ENCODE assay signal across 10 cellular contexts in the genomic region with DNA sequence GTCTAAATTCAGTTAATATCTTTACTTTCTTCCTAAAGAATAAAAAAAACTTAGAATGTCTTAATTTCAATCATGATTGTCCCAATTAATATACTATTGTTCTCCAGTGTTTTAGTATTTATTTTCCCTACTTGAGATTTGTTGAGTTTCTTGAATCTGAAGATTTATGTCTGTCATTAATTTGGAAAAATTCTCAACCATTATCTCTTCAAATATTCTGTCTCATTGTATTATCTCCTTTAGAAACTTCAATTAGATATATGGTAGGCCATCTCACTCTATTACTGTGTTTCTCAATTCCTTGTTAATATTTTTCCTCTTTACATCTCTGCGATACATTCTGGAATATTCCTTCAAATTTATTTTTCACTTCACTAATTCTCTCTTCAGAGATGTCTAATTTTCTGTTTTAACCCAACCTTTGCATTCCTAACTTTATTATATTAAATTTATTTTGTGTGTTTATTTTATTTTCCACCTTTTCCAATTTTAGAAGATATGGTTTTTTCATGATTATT.
"Had no signal": no experiment of that assay in that cellular context is flagged by ENCODE, and none has a peak within 500 bp of the region (broad histone marks: within the 10 kb centered on the region; RNA-seq: fewer than 3 reads in every experiment).

No MANE protein-coding gene starts in this region.

- H3K4me2 ChIP-seq: KMS-11 had no signal

- H3K4me3 ChIP-seq: GM23248, HAP-1 had no signal

- H3K9ac ChIP-seq: GM23248, KMS-11 had no signal

- DNase-seq: GM23248, GOT3, H7, IMR-90, Karpas-422, KBM-7 had no signal

- H3K27ac ChIP-seq: GM23248, KMS-11 had no signal

- H2AFZ ChIP-seq: GM23248 had no signal

- ATAC-seq: HCT116 had no signal

- H3K4me1 ChIP-seq: HAP-1 had no signal

- FAIRE-seq: HTR-8/SVneo had no signal

- H3K36me3 ChIP-seq: HAP-1 had no signal
